ENCODE assay signal across 9 cellular contexts in the genomic region with DNA sequence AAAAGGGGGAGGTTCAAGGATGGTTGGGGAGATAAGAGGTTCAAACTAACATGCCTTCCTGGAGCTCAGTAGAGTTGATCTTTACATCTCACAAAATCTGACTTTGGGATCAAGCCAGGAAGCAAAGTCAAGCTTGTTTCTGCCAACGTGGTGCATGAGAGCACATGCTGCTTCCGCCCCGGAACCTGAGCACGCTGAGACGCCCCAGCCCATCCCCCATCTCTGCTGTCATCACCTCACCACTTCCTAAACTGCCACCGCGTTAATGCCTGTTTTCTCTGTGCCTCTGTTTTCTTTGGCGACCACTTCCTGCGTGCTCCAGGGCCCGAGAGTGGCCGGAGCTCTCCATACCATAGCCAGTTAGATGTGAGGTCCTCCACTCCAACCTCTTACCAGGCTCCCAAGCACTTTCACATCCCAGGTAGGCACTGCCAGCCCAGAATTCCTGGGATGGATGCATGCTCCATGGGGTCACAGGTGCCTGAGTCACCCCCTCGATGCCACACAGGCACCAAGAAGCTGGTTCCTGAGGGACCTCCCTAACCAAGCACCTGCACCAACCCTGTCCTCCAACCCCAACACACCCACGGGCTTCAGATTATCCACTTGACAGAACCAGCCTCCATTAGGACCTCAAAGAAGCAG. TPM values are rescaled to one million over a fixed set of nuclear protein-coding genes. Genes with fewer than 3 reads are reported as not detected.
A peak's percentile ranks its signal among the peaks of the same experiment; 100 is the strongest.
DNase-seq lines count a peak whose midpoint lies in the region; ATAC-seq and TF ChIP-seq lines count a peak whose summit lies in the region.
"Had no signal": no experiment of that assay in that cellular context is flagged by ENCODE, and none has a peak within 500 bp of the region (broad histone marks: within the 10 kb centered on the region; RNA-seq: fewer than 3 reads in every experiment).

No MANE protein-coding gene starts in this region.

- no peaks in the 10 kb centered on the region for H3K9me3 Mint-ChIP-seq in activated CD4-positive, alpha-beta T cell treated with anti-CD3 and anti-CD28 coated beads for 36 hours (ENCODE audit: low read depth)

- intact Hi-C loops in activated CD4-positive, alpha-beta T cell treated with anti-CD3 and anti-CD28 coated beads for 36 hours (cut with DNase I, micrococcal nuclease) = loop anchor here in 1 of 2 experiments (1.0 kb wide), 1 partner anchor 531 kb away; no protein-coding TSS in a partner anchor
- intact Hi-C loops in colonic mucosa (cut with DNase I) = no loop called here

- H3K4me3 Mint-ChIP-seq in activated CD4-positive, alpha-beta T cell treated with anti-CD3 and anti-CD28 coated beads for 36 hours = peak overlapping the region; percentile 34

- no peaks in the 10 kb centered on the region for H3K27me3 Mint-ChIP-seq in activated CD4-positive, alpha-beta T cell treated with anti-CD3 and anti-CD28 coated beads for 36 hours

- no peak overlapping the region for H3K9ac ChIP-seq in colonic mucosa (ENCODE audit: low read depth in 2 of 2, low read length in 2 of 2)

- peak; percentile 91 for DNase-seq in activated CD4-positive, alpha-beta T cell treated with anti-CD3 and anti-CD28 coated beads for 36 hours
- DNase-seq in colonic mucosa = peak; percentile 35
- DNase-seq in stimulated activated CD8-positive, alpha-beta memory T cell treated with anti-CD3 and anti-CD28 coated beads, Interleukin-15, amount 100 ng/mL, for 1 hour (ENCODE audit: low read depth) = peak; percentile 46
- no peak for DNase-seq in globus pallidus (ENCODE audit: low spot score)
- no peak for DNase-seq in WERI-Rb-1
- DNase-seq: foreskin fibroblast had no signal

- H3K27ac Mint-ChIP-seq in activated CD4-positive, alpha-beta T cell treated with anti-CD3 and anti-CD28 coated beads for 36 hours = peak overlapping the region; percentile 91

- H3K9me3 ChIP-seq in colonic mucosa = no peaks in the 10 kb centered on the region
- no peaks in the 10 kb centered on the region for H3K9me3 ChIP-seq in WERI-Rb-1 (ENCODE audit: severe bottlenecking)

- no peaks in the 10 kb centered on the region for H3K4me1 ChIP-seq in colonic mucosa

- no peak for TF ChIP-seq CTCF in colonic mucosa (IDR thresholded peaks at IDR 0.05)
- TF ChIP-seq CTCF in WERI-Rb-1 (IDR thresholded peaks at IDR 0.05; ENCODE audit: low read depth, low read length) = no peak

- H3K27ac ChIP-seq in colonic mucosa (peak overlapping the region; percentile 50), WERI-Rb-1 (no peak overlapping the region)

- no peaks in the 10 kb centered on the region for H3K36me3 ChIP-seq in colonic mucosa
- H3K36me3 ChIP-seq in WERI-Rb-1 = no peaks in the 10 kb centered on the region

- CTCF ChIA-PET in activated CD4-positive, alpha-beta T cell treated with anti-CD3 and anti-CD28 coated beads for 36 hours (lab: Charles Lee) = interaction anchor here (0.7 to 0.9 kb wide), 3 partner anchors 59 to 132 kb away, joined by 3 to 5 read pairs (median 4); partner anchors contain the start of gene ABLIM3

- POLR2A ChIA-PET in activated CD4-positive, alpha-beta T cell treated with anti-CD3 and anti-CD28 coated beads for 36 hours (lab: Charles Lee) = no interaction called here

- H3K4me3 ChIP-seq in colonic mucosa (no peak overlapping the region), WERI-Rb-1 (ENCODE audit: low read depth, low read length) (no peak overlapping the region)

- H3K27me3 ChIP-seq in colonic mucosa = no peaks in the 10 kb centered on the region
- H3K27me3 ChIP-seq in WERI-Rb-1 (ENCODE audit: insufficient read depth, low read depth, severe bottlenecking) = peaks cover 87% of the 10 kb centered on the region

- ATAC-seq in GM21390 (IDR thresholded peaks at IDR 0.05; ENCODE audit: unreplicated experiment) (peak; percentile 90), GM21515 (IDR thresholded peaks at IDR 0.05; ENCODE audit: unreplicated experiment) (no peak), GM19324 (IDR thresholded peaks at IDR 0.05; ENCODE audit: low FRiP score, unreplicated experiment) (no peak)
- peak; percentile 95 for ATAC-seq in activated CD4-positive, alpha-beta T cell treated with anti-CD3 and anti-CD28 coated beads for 36 hours

- peaks cover 3% of the 10 kb centered on the region for H3K36me3 Mint-ChIP-seq in activated CD4-positive, alpha-beta T cell treated with anti-CD3 and anti-CD28 coated beads for 36 hours (ENCODE audit: low read depth)

- peaks cover 32% of the 10 kb centered on the region for H3K4me1 Mint-ChIP-seq in activated CD4-positive, alpha-beta T cell treated with anti-CD3 and anti-CD28 coated beads for 36 hours

RNA-seq across cellular contexts. Expression of gene AFAP1L1, which starts 31.2 kb away (rescaled TPM):
- under 1 TPM; 0.18 to 0.55 TPM for total RNA-seq in activated CD4-positive, alpha-beta T cell treated with anti-CD3 and anti-CD28 coated beads for 36 hours
- total RNA-seq in colonic mucosa = 1 to 10 TPM; 1.6 to 4.0 TPM

Comparison
In these comparisons a context has a peak if more than half of its experiments do, and no peak if none do; other contexts are left out.
1. ATAC-seq: peak in GM21390 (single experiment) and activated CD4-positive, alpha-beta T cell treated with anti-CD3 and anti-CD28 coated beads for 36 hours (single experiment); none in GM21515 (single experiment) and GM19324 (single experiment).
2. DNase-seq: peak in activated CD4-positive, alpha-beta T cell treated with anti-CD3 and anti-CD28 coated beads for 36 hours (single experiment), colonic mucosa (single experiment) and stimulated activated CD8-positive, alpha-beta memory T cell treated with anti-CD3 and anti-CD28 coated beads, Interleukin-15, amount 100 ng/mL, for 1 hour (single experiment); none in globus pallidus (single experiment) and WERI-Rb-1 (single experiment).